In the genomic region with DNA sequence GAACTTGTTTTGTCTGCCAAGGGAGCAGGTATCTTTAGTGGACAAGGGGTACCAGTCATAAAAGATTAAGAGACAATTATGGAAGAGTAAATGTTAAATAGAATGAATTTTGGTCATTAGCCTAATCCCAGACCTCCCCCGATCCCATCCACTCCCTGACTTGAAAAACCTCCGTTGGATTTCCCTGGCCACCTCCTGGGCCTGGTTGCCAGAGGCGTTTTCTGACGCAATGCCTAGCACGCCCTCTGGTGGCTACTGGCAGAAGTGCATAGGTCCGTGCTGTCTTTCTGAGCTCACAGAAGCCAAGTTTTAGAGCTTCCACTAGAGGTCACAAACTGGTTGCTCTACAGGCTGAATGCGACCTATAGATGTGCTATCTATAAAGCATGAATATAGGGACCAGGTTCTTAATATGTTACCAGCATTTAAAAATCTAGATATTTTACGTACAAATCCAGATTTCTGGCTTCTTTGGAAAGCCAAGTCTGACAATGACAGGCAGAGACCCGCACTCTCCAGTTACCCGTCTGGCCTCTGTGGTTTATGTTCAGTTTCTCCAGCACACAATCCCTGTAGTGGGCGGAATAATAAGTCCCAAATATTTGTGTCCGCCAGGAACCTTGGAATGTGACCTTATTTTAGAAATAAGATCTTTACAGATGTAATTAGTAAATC, we compare ENCODE assay signal across 1 cellular context.
TF ChIP-seq lines count a peak whose summit lies in the region.

No MANE protein-coding gene starts in this region.

TF ChIP-seq in HepG2, 621 proteins besides CTCF, POLR2A, EP300 and RAD21 (continued from another document and continues in another):
- TF ChIP-seq, protein P1, sequence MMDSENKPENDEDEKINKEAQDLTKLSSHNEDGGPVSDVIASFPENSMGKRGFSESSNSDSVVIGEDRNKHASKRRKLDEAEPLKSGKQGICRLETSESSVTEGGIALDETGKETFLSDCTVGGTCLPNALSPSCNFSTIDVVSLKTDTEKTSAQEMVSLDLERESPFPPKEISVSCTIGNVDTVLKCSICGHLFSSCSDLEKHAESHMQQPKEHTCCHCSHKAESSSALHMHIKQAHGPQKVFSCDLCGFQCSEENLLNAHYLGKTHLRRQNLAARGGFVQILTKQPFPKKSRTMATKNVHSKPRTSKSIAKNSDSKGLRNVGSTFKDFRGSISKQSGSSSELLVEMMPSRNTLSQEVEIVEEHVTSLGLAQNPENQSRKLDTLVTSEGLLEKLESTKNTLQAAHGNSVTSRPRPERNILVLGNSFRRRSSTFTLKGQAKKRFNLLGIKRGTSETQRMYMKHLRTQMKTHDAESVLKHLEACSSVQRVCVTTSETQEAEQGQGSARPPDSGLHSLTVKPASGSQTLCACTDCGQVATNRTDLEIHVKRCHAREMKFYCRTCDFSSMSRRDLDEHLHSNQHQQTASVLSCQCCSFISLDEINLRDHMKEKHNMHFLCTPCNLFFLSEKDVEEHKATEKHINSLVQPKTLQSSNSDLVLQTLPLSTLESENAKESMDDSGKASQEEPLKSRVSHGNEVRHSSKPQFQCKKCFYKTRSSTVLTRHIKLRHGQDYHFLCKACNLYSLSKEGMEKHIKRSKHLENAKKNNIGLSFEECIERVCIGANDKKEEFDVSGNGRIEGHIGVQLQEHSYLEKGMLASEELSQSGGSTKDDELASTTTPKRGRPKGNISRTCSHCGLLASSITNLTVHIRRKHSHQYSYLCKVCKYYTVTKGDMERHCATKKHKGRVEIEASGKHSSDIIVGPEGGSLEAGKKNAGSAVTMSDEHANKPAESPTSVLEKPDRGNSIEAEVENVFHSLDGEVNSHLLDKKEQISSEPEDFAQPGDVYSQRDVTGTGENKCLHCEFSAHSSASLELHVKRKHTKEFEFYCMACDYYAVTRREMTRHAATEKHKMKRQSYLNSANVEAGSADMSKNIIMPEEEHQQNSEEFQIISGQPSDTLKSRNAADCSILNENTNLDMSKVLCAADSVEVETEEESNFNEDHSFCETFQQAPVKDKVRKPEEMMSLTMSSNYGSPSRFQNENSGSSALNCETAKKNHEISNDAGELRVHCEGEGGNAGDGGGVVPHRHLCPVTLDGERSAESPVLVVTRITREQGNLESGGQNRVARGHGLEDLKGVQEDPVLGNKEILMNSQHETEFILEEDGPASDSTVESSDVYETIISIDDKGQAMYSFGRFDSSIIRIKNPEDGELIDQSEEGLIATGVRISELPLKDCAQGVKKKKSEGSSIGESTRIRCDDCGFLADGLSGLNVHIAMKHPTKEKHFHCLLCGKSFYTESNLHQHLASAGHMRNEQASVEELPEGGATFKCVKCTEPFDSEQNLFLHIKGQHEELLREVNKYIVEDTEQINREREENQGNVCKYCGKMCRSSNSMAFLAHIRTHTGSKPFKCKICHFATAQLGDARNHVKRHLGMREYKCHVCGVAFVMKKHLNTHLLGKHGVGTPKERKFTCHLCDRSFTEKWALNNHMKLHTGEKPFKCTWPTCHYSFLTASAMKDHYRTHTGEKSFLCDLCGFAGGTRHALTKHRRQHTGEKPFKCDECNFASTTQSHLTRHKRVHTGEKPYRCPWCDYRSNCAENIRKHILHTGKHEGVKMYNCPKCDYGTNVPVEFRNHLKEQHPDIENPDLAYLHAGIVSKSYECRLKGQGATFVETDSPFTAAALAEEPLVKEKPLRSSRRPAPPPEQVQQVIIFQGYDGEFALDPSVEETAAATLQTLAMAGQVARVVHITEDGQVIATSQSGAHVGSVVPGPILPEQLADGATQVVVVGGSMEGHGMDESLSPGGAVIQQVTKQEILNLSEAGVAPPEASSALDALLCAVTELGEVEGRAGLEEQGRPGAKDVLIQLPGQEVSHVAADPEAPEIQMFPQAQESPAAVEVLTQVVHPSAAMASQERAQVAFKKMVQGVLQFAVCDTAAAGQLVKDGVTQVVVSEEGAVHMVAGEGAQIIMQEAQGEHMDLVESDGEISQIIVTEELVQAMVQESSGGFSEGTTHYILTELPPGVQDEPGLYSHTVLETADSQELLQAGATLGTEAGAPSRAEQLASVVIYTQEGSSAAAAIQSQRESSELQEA (CRISPR knock-in tag; IDR thresholded peaks at IDR 0.05; ENCODE audit: not compliant biosample characterization), result no peak
- TF ChIP-seq, protein P2, sequence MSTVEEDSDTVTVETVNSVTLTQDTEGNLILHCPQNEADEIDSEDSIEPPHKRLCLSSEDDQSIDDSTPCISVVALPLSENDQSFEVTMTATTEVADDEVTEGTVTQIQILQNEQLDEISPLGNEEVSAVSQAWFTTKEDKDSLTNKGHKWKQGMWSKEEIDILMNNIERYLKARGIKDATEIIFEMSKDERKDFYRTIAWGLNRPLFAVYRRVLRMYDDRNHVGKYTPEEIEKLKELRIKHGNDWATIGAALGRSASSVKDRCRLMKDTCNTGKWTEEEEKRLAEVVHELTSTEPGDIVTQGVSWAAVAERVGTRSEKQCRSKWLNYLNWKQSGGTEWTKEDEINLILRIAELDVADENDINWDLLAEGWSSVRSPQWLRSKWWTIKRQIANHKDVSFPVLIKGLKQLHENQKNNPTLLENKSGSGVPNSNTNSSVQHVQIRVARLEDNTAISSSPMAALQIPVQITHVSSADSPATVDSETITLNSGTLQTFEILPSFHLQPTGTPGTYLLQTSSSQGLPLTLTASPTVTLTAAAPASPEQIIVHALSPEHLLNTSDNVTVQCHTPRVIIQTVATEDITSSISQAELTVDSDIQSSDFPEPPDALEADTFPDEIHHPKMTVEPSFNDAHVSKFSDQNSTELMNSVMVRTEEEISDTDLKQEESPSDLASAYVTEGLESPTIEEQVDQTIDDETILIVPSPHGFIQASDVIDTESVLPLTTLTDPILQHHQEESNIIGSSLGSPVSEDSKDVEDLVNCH (CRISPR knock-in tag; IDR thresholded peaks at IDR 0.05), result no peak
- TF ChIP-seq MLLT10 (CRISPR knock-in tag; IDR thresholded peaks at IDR 0.05) (no peak), ZFP82 (CRISPR knock-in tag; IDR thresholded peaks at IDR 0.05; ENCODE audit: borderline replicate concordance) (no peak), ZNF431 (CRISPR knock-in tag; IDR thresholded peaks at IDR 0.05; ENCODE audit: borderline replicate concordance, low read depth) (no peak), HNRNPH1 (optimal IDR thresholded peaks at IDR 0.05; ENCODE audit: low read depth, low read length) (no peak), SP2 (CRISPR knock-in tag; IDR thresholded peaks at IDR 0.05) (no peak), PLRG1 (conservative IDR thresholded peaks at IDR 0.05) (no peak), PAX8 (CRISPR knock-in tag; IDR thresholded peaks at IDR 0.05; ENCODE audit: borderline replicate concordance) (no peak), ZSCAN31 (CRISPR knock-in tag; IDR thresholded peaks at IDR 0.05; ENCODE audit: low read depth) (peak; percentile 44; the same call in 1 of the 2 replicates), GATAD2A (CRISPR knock-in tag; IDR thresholded peaks at IDR 0.05) (peak; percentile 79), ZNF354B (CRISPR knock-in tag; IDR thresholded peaks at IDR 0.05) (no peak), ZNF746 (CRISPR knock-in tag; IDR thresholded peaks at IDR 0.05) (no peak), ZKSCAN8 (CRISPR knock-in tag; IDR thresholded peaks at IDR 0.05; ENCODE audit: borderline replicate concordance) (peak; percentile 74; the same call in 1 of the 2 replicates), MIER3 (CRISPR knock-in tag; IDR thresholded peaks at IDR 0.05; ENCODE audit: borderline replicate concordance) (peak; percentile 69; the same call in 1 of the 2 replicates), HNRNPK (IDR thresholded peaks at IDR 0.05; ENCODE audit: low read depth, low read length, poor library complexity, severe bottlenecking) (no peak), TCF7 (IDR thresholded peaks at IDR 0.05; ENCODE audit: low read depth) (no peak), ZNF546 (CRISPR knock-in tag; conservative IDR thresholded peaks at IDR 0.05) (no peak), ZNF432 (CRISPR knock-in tag; IDR thresholded peaks at IDR 0.05; ENCODE audit: borderline replicate concordance) (no peak), SNAPC2 (CRISPR knock-in tag; IDR thresholded peaks at IDR 0.05) (peak; percentile 69; the same call in 1 of the 2 replicates), KLF11 (CRISPR knock-in tag; IDR thresholded peaks at IDR 0.05) (0 out of 2 replicates have a peak, but pooled peaks have one; percentile 49), PHF21A (CRISPR knock-in tag; IDR thresholded peaks at IDR 0.05) (no peak), RFXAP (CRISPR knock-in tag; IDR thresholded peaks at IDR 0.05; ENCODE audit: borderline replicate concordance) (no peak; the same call in 1 of the 2 replicates), TOPORS (CRISPR knock-in tag; IDR thresholded peaks at IDR 0.05) (peak; percentile 55; the same call in 1 of the 2 replicates), ISX (CRISPR knock-in tag; conservative IDR thresholded peaks at IDR 0.05) (no peak), ZNF317 (CRISPR knock-in tag; IDR thresholded peaks at IDR 0.05) (peak; percentile 59; the same call in 1 of the 2 replicates), JUN (CRISPR knock-in tag; IDR thresholded peaks at IDR 0.05) (no peak), ZNF839 (CRISPR knock-in tag; IDR thresholded peaks at IDR 0.05; ENCODE audit: borderline replicate concordance) (no peak), THAP11 (CRISPR knock-in tag; IDR thresholded peaks at IDR 0.05) (peak; percentile 72), ZMAT3 (CRISPR knock-in tag; conservative IDR thresholded peaks at IDR 0.05) (no peak), SIN3A (IDR thresholded peaks at IDR 0.05; ENCODE audit: borderline replicate concordance, low read depth, low read length) (no peak), ZNF773 (CRISPR knock-in tag; IDR thresholded peaks at IDR 0.05; ENCODE audit: borderline replicate concordance) (no peak), TEAD2 (CRISPR knock-in tag; IDR thresholded peaks at IDR 0.05) (no peak)
- TF ChIP-seq, protein P3, sequence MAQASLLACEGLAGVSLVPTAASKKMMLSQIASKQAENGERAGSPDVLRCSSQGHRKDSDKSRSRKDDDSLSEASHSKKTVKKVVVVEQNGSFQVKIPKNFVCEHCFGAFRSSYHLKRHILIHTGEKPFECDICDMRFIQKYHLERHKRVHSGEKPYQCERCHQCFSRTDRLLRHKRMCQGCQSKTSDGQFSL (CRISPR knock-in tag; IDR thresholded peaks at IDR 0.05), result no peak
- TF ChIP-seq, protein P4, sequence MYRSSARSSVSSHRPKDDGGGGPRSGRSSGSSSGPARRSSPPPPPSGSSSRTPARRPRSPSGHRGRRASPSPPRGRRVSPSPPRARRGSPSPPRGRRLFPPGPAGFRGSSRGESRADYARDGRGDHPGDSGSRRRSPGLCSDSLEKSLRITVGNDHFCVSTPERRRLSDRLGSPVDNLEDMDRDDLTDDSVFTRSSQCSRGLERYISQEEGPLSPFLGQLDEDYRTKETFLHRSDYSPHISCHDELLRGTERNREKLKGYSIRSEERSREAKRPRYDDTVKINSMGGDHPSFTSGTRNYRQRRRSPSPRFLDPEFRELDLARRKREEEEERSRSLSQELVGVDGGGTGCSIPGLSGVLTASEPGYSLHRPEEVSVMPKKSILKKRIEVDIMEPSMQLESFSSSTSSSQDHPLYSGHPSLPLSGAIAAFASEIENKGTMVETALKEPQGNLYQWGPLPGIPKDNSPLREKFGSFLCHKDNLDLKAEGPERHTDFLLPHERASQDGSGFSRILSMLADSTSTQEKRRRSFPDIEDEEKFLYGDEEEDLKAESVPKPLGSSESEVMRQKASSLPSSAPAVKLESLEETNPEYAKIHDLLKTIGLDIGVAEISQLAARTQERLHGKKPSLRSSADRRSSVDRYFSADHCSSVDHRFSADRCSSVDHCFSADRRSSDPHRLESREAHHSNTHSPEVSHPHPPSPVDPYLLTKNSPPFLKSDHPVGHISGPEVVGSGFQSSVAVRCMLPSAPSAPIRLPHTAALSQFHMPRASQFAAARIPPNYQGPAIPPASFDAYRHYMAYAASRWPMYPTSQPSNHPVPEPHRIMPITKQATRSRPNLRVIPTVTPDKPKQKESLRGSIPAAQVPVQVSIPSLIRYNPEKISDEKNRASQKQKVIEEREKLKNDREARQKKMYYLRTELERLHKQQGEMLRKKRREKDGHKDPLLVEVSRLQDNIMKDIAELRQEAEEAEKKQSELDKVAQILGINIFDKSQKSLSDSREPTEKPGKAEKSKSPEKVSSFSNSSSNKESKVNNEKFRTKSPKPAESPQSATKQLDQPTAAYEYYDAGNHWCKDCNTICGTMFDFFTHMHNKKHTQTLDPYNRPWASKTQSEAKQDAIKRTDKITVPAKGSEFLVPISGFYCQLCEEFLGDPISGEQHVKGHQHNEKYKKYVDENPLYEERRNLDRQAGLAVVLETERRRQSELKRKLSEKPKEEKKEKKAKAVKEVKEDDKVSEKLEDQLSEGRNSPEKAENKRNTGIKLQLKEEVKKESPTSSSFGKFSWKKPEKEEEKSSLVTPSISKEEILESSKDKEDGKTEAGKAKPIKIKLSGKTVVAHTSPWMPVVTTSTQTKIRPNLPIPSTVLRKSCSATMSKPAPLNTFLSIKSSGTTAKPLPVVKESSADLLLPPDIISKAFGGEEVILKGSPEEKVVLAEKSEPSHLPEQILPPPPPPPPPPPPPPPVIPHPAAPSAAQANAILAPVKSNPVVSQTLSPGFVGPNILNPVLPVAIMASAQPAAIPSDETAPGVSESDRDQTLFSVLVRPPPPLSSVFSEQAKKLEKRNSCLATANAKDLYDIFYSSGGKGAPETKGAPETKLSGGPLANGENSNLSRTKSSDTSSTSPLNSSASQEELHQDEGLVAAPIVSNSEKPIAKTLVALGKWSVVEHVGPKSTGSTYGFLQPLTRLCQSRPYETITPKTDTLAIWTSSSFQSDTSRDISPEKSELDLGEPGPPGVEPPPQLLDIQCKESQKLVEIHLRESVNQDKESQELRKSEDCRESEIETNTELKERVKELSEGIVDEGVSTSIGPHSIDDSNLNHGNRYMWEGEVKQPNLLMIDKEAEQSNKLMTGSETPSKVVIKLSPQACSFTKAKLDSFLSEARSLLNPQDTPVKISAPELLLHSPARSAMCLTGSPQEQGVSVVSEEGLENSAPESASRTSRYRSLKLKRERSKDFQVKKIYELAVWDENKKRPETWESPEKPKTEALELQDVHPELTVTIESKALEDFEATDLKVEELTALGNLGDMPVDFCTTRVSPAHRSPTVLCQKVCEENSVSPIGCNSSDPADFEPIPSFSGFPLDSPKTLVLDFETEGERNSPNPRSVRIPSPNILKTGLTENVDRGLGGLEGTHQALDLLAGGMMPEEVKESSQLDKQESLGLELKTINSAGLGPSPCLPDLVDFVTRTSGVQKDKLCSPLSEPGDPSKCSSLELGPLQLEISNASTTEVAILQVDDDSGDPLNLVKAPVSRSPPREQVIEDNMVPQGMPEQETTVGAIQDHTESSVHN (CRISPR knock-in tag; IDR thresholded peaks at IDR 0.05), result no peak
- TF ChIP-seq, protein P5, sequence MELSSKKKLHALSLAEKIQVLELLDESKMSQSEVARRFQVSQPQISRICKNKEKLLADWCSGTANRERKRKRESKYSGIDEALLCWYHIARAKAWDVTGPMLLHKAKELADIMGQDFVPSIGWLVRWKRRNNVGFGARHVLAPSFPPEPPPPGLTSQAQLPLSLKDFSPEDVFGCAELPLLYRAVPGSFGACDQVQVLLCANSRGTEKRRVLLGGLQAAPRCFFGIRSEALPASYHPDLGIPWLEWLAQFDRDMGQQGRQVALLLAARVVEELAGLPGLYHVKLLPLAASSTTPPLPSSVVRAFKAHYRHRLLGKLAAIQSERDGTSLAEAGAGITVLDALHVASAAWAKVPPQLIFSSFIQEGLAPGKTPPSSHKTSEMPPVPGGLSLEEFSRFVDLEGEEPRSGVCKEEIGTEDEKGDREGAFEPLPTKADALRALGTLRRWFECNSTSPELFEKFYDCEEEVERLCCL (CRISPR knock-in tag; IDR thresholded peaks at IDR 0.05; ENCODE audit: borderline replicate concordance), result no peak
- TF ChIP-seq, protein P6, sequence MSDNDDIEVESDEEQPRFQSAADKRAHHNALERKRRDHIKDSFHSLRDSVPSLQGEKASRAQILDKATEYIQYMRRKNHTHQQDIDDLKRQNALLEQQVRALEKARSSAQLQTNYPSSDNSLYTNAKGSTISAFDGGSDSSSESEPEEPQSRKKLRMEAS (IDR thresholded peaks at IDR 0.05), result peak; percentile 38; the same call in 1 of the 2 replicates
